Comparison of ENCODE assay signal across 10 cellular contexts in genomic region chrX:48396931-48397330, GRCh38. TPM values are rescaled to one million over a fixed set of nuclear protein-coding genes. Genes with fewer than 3 reads are reported as not detected.
"Had no signal": no experiment of that assay in that cellular context is flagged by ENCODE, and none has a peak within 500 bp of the region (broad histone marks: within the 10 kb centered on the region; RNA-seq: fewer than 3 reads in every experiment).

No MANE protein-coding gene starts in this region.

RNA-seq across cellular contexts. Expression of gene SSX4, which starts 13.6 kb away (rescaled TPM):
- total RNA-seq: OCI-LY7, PC-3, PC-9, Peyer's patch, Right ventricle myocardium inferior, Right ventricle myocardium superior, SJCRH30 had no signal

RNA-seq across cellular contexts. Expression of gene SSX4B, which starts 14.8 kb away (rescaled TPM):
- total RNA-seq: OCI-LY7, PC-3, PC-9, Peyer's patch, Right ventricle myocardium inferior, Right ventricle myocardium superior, SJCRH30 had no signal

RNA-seq across cellular contexts. Expression of gene SSX3, which starts 40.4 kb away (rescaled TPM):
- total RNA-seq: OCI-LY7, PC-3, PC-9, Peyer's patch, Right ventricle myocardium inferior, Right ventricle myocardium superior, RPMI7951, SJCRH30, SJSA1, SK-MEL-5 had no signal
